Comparison of ENCODE assay signal across 15 cellular contexts in genomic region chr6:72809701-72810379, GRCh38.
DNase-seq lines count a peak whose midpoint lies in the region; ATAC-seq, FAIRE-seq and TF ChIP-seq lines count a peak whose summit lies in the region.
"Had no signal": no experiment of that assay in that cellular context is flagged by ENCODE, and none has a peak within 500 bp of the region (broad histone marks: within the 10 kb centered on the region; RNA-seq: fewer than 3 reads in every experiment).

No MANE protein-coding gene starts in this region.

- TF ChIP-seq RAD21 in HepG2 (CRISPR knock-in tag; IDR thresholded peaks at IDR 0.05) (no peak), GM12878 (IDR thresholded peaks at IDR 0.05; ENCODE audit: insufficient read depth, low read depth, low read length) (no peak)

- ATAC-seq in HepG2 (no peak), right lobe of liver (no peak), GM12878 (no peak), psoas muscle (peak in 2 of 4 donors; percentile 30 to 58), GM18519 (IDR thresholded peaks at IDR 0.05; ENCODE audit: low FRiP score, unreplicated experiment) (no peak)

- H3K79me2 ChIP-seq in HepG2 (ENCODE audit: insufficient read depth, low read length) (no peaks in the 10 kb centered on the region), GM12878 (ENCODE audit: control insufficient read depth, insufficient read depth, low read length) (no peaks in the 10 kb centered on the region)

- H4K20me1 ChIP-seq in HepG2 (ENCODE audit: insufficient read depth, low read length) = no peaks in the 10 kb centered on the region
- no peaks in the 10 kb centered on the region for H4K20me1 ChIP-seq in GM12878 (ENCODE audit: control insufficient read depth, insufficient read depth)

- TF ChIP-seq POLR2A in HepG2 (IDR thresholded peaks at IDR 0.05; ENCODE audit: insufficient read depth in 1 of 2, low read depth in 2 of 2, low read length in 2 of 2) (no peak), right lobe of liver (IDR thresholded peaks at IDR 0.05) (no peak), GM12878 (IDR thresholded peaks at IDR 0.05; ENCODE audit: low read depth, low read length) (no peak)

- H3K4me3 Mint-ChIP-seq in Caco-2 (ENCODE audit: unreplicated experiment) = no peak overlapping the region

- CTCF ChIA-PET in HepG2 (lab: Yijun Ruan, JAX; ENCODE audit: low intra/inter-chr PET ratio, low total read pairs) = no interaction called here
- CTCF ChIA-PET in GM12878 (lab: Yijun Ruan, JAX) = interaction anchor here (0.9 kb wide), 2 partner anchors 10 to 103 kb away, joined by 3 read pairs; no protein-coding TSS in a partner anchor
- CTCF ChIA-PET in Caco-2 (lab: Charles Lee) = no interaction called here

- FAIRE-seq in HepG2 (lab: Jason Lieb, UNC) (no peak), GM12878 (lab: Jason Lieb, UNC) (no peak)

- H2AFZ ChIP-seq in HepG2 (ENCODE audit: low read length) = no peak overlapping the region
- no peak overlapping the region for H2AFZ ChIP-seq in GM12878 (ENCODE audit: control insufficient read depth, low read depth, low read length)

- H3K27ac ChIP-seq in HepG2 (ENCODE audit: extremely low read length, insufficient read depth, low read length) (no peak overlapping the region), right lobe of liver (no peak overlapping the region), GM12878 (ENCODE audit: control insufficient read depth, insufficient read depth) (no peak overlapping the region), psoas muscle (peak overlapping the region; percentile 84)

- BruUV-seq in HepG2 (replicated peaks; lab: Mats Ljungman, UMichigan) = no TSS peak
- no TSS peak for BruUV-seq in GM12878 (replicated peaks; lab: Mats Ljungman, UMichigan)
- BruUV-seq in Caco-2 (replicated peaks; lab: Mats Ljungman, UMichigan) = no TSS peak

- H3K36me3 ChIP-seq in HepG2 (replicated peaks in 1 of 2; ENCODE audit: control insufficient read depth in 1 of 2, insufficient read depth in 2 of 2, low read length in 2 of 2) = no peaks in the 10 kb centered on the region
- no peaks in the 10 kb centered on the region for H3K36me3 ChIP-seq in right lobe of liver
- no peaks in the 10 kb centered on the region for H3K36me3 ChIP-seq in GM12878 (ENCODE audit: control insufficient read depth in 2 of 2, insufficient read depth in 2 of 2, low read length in 1 of 2)
- H3K36me3 ChIP-seq in psoas muscle (ENCODE audit: insufficient read depth in 1 of 2, low read depth in 1 of 2) = no peaks in the 10 kb centered on the region
- no peaks in the 10 kb centered on the region for H3K36me3 ChIP-seq in Caco-2 (ENCODE audit: control insufficient read depth, insufficient read depth, low read length)
- H3K36me3 ChIP-seq: HAP-1 had no signal

- no peak overlapping the region for H3K4me3 ChIP-seq in HepG2 (replicated peaks in 1 of 3; ENCODE audit: insufficient read depth in 1 of 3, low read depth in 2 of 3, low read length in 3 of 3)
- no peak overlapping the region for H3K4me3 ChIP-seq in right lobe of liver
- no peak overlapping the region for H3K4me3 ChIP-seq in GM12878
- H3K4me3 ChIP-seq in psoas muscle = no peak overlapping the region
- H3K4me3 ChIP-seq in Caco-2 (ENCODE audit: low read depth, low read length) = no peak overlapping the region
- H3K4me3 ChIP-seq: HAP-1 had no signal

- H3K27me3 ChIP-seq in HepG2 (ENCODE audit: control insufficient read depth in 1 of 2, insufficient read depth in 2 of 2, low read length in 2 of 2) = no peaks in the 10 kb centered on the region
- no peaks in the 10 kb centered on the region for H3K27me3 ChIP-seq in right lobe of liver
- H3K27me3 ChIP-seq in GM12878 (replicated peaks in 1 of 2; ENCODE audit: control insufficient read depth in 2 of 2, insufficient read depth in 2 of 2, low read length in 1 of 2) = no peaks in the 10 kb centered on the region
- H3K27me3 ChIP-seq in psoas muscle (ENCODE audit: insufficient read depth in 3 of 3, low read length in 2 of 3) = no peaks in the 10 kb centered on the region
- no peaks in the 10 kb centered on the region for H3K27me3 ChIP-seq in Caco-2 (replicated peaks; ENCODE audit: control insufficient read depth, insufficient read depth, low read length)

- POLR2A ChIA-PET in HepG2 (lab: Yijun Ruan, JAX) (no interaction called here), GM12878 (lab: Charles Lee) (no interaction called here), Caco-2 (lab: Charles Lee) (no interaction called here)

- peaks cover 8% of the 10 kb centered on the region for H3K27me3 Mint-ChIP-seq in Caco-2 (ENCODE audit: insufficient read depth, unreplicated experiment)

- TF ChIP-seq EP300 in HepG2 (IDR thresholded peaks at IDR 0.05; ENCODE audit: low read depth in 2 of 2, low read length in 2 of 2) (no peak), HepG2 (CRISPR knock-in tag; IDR thresholded peaks at IDR 0.05; ENCODE audit: borderline replicate concordance) (no peak), GM12878 (IDR thresholded peaks at IDR 0.05; ENCODE audit: borderline replicate concordance in 1 of 2, control insufficient read depth in 1 of 2, low read depth in 2 of 2, low read length in 2 of 2) (no peak)

- H3K9me3 Mint-ChIP-seq in Caco-2 (ENCODE audit: unreplicated experiment) = no peaks in the 10 kb centered on the region

- H3K9ac ChIP-seq in HepG2 (ENCODE audit: insufficient read depth, low read depth, low read length) = no peak overlapping the region
- no peak overlapping the region for H3K9ac ChIP-seq in GM12878 (ENCODE audit: control insufficient read depth, insufficient read depth, low read length)

- H3K4me1 ChIP-seq in HepG2 (ENCODE audit: insufficient read depth, low read length) (no peaks in the 10 kb centered on the region), right lobe of liver (no peaks in the 10 kb centered on the region), GM12878 (ENCODE audit: control insufficient read depth, insufficient read depth, low read length) (no peaks in the 10 kb centered on the region), psoas muscle (peaks cover 52% of the 10 kb centered on the region), Caco-2 (no peaks in the 10 kb centered on the region)
- H3K4me1 ChIP-seq: HAP-1 had no signal

- WGBS in HepG2 (ENCODE audit: low lambda C conversion rate) = 9% methylated on average over 4 of the region's 4 CpGs
- WGBS in right lobe of liver (ENCODE audit: insufficient coverage, low coverage, low lambda C conversion rate, missing lambda C conversion rate) = 55% methylated on average over 4 of the region's 4 CpGs
- 95% methylated on average over 4 of the region's 4 CpGs for WGBS in GM12878 (ENCODE audit: insufficient coverage, insufficient replicate concordance, low lambda C conversion rate, missing lambda C conversion rate)
- 32 to 44% (median 38%) methylated on average over 4 of the region's 4 CpGs for WGBS in psoas muscle, 3 donors

- H3K9me3 ChIP-seq in HepG2 (ENCODE audit: low read length) = no peaks in the 10 kb centered on the region
- H3K9me3 ChIP-seq in right lobe of liver = no peaks in the 10 kb centered on the region
- H3K9me3 ChIP-seq in GM12878 (replicated peaks; ENCODE audit: control insufficient read depth, insufficient read depth, low read length) = no peaks in the 10 kb centered on the region
- H3K9me3 ChIP-seq in psoas muscle = no peaks in the 10 kb centered on the region
- no peaks in the 10 kb centered on the region for H3K9me3 ChIP-seq in Caco-2
- H3K9me3 ChIP-seq: HAP-1 had no signal

- no peaks in the 10 kb centered on the region for H3K36me3 Mint-ChIP-seq in Caco-2 (ENCODE audit: insufficient read depth, unreplicated experiment)

- RAD21 ChIA-PET in GM12878 (lab: Charles Lee; ENCODE audit: unreplicated experiment) = no interaction called here

- SMC1A ChIA-PET in GM12878 (lab: Charles Lee; ENCODE audit: uncharacterized antibody, unreplicated experiment) = interaction anchor here (1.7 kb wide), 1 partner anchor 194 kb away, joined by 4 read pairs; no protein-coding TSS in a partner anchor

- H3K4me2 ChIP-seq in HepG2 (ENCODE audit: low read depth, low read length) (no peak overlapping the region), GM12878 (ENCODE audit: control insufficient read depth, insufficient read depth) (no peak overlapping the region)

- DNase-seq in HepG2 (ENCODE audit: low spot score) (no peak), right lobe of liver (no peak), GM12878 (ENCODE audit: low read depth, low spot score) (no peak), psoas muscle (no peak), DMS79 treated with DMSO at 0.1 percent for 48 hours (lab: John Stamatoyannopoulos, UW) (no peak), Caco-2 (no peak), KG1 (lab: John Stamatoyannopoulos, UW) (no peak)
- DNase-seq: C1 segment of cervical spinal cord, GF-D8, NCI-H1092, NCI-H146, NCI-H2081, NCI-H510A had no signal

- no peaks in the 10 kb centered on the region for H3K4me1 Mint-ChIP-seq in Caco-2 (ENCODE audit: low read depth, unreplicated experiment)

- TF ChIP-seq CTCF in HepG2 (CRISPR knock-in tag; IDR thresholded peaks at IDR 0.05) (no peak), right lobe of liver (IDR thresholded peaks at IDR 0.05) (no peak), GM12878 (IDR thresholded peaks at IDR 0.05 in 2 of 3, conservative IDR thresholded peaks at IDR 0.05 in 1 of 3; ENCODE audit: control insufficient read depth in 2 of 3, extremely low read depth in 1 of 3, insufficient read depth in 1 of 3, low read depth in 3 of 3, low read length in 3 of 3) (no peak), psoas muscle (IDR thresholded peaks at IDR 0.05) (no peak), Caco-2 (IDR thresholded peaks at IDR 0.05; ENCODE audit: insufficient read depth in 1 of 2, low read depth in 1 of 2, low read length in 1 of 2, severe bottlenecking in 1 of 2, unreplicated experiment in 1 of 2) (no peak)

- no peak overlapping the region for H3K27ac Mint-ChIP-seq in Caco-2 (ENCODE audit: unreplicated experiment)

- in situ Hi-C loops in HepG2 (cut with HindIII; ENCODE audit: extremely low pct_ligation_motif_present, low pct_unique_long_range_greater_than_20kb) (no loop called here), GM12878 (cut with MboI) (no loop called here)

- intact Hi-C loops in HepG2 (cut with micrococcal nuclease; ENCODE audit: unreplicated experiment) = no loop called here
- intact Hi-C loops in right lobe of liver (cut with DNase I) = no loop called here
- intact Hi-C loops in GM12878 (cut with micrococcal nuclease; ENCODE audit: unreplicated experiment) = no loop called here
- intact Hi-C loops in psoas muscle (cut with DNase I) = no loop called here
- intact Hi-C loops in Caco-2 (cut with micrococcal nuclease; ENCODE audit: unreplicated experiment) = no loop called here

TF ChIP-seq in HepG2, 621 proteins besides CTCF, POLR2A, EP300 and RAD21 (continues in another document):
- TF ChIP-seq IKZF1 (IDR thresholded peaks at IDR 0.05) (no peak), YEATS4 (CRISPR knock-in tag; IDR thresholded peaks at IDR 0.05; ENCODE audit: borderline replicate concordance) (no peak)

TF ChIP-seq in GM12878, 131 proteins besides CTCF, POLR2A, EP300 and RAD21:
- TF ChIP-seq ATF7 (IDR thresholded peaks at IDR 0.05; ENCODE audit: low read depth) = peak; percentile 28; the same call in 1 of the 2 replicates
- no peak for TF ChIP-seq SMC3 (IDR thresholded peaks at IDR 0.05; ENCODE audit: borderline replicate concordance, low read length)
- TF ChIP-seq MXI1 (IDR thresholded peaks at IDR 0.05; ENCODE audit: low read depth, low read length) = no peak
- no peak for TF ChIP-seq EED (IDR thresholded peaks at IDR 0.05; ENCODE audit: low read depth)
- TF ChIP-seq BACH1 (IDR thresholded peaks at IDR 0.05; ENCODE audit: borderline replicate concordance) = no peak
